ENCODE assay signal across 13 cellular contexts in genomic region chr17:49456172-49456965, GRCh38. TPM values are rescaled to one million over a fixed set of nuclear protein-coding genes. Genes with fewer than 3 reads are reported as not detected.
DNase-seq lines count a peak whose midpoint lies in the region; ATAC-seq and TF ChIP-seq lines count a peak whose summit lies in the region.
"Had no signal": no experiment of that assay in that cellular context is flagged by ENCODE, and none has a peak within 500 bp of the region (broad histone marks: within the 10 kb centered on the region; RNA-seq: fewer than 3 reads in every experiment).

No MANE protein-coding gene starts in this region.

- intact Hi-C loops in left cardiac atrium (cut with DNase I) (no loop called here), Right ventricle myocardium inferior (cut with DNase I) (no loop called here), testis (cut with DNase I; ENCODE audit: low total_unique reads) (no loop called here)

- TF ChIP-seq POLR2A in testis (IDR thresholded peaks at IDR 0.05): no peak

- H3K36me3 ChIP-seq in SJCRH30: no peaks in the 10 kb centered on the region
- H3K36me3 ChIP-seq in testis (ENCODE audit: low read depth, missing control alignments): no peaks in the 10 kb centered on the region
- H3K36me3 ChIP-seq: BE2C, prostate gland, vagina had no signal

- H3K27ac ChIP-seq in SJCRH30 (no peak overlapping the region), testis (no peak overlapping the region)
- H3K27ac ChIP-seq: prostate gland, vagina had no signal

- 30 to 40% methylated on average over 5 of the region's 5 CpGs for WGBS in testis, 2 donors

- no peak overlapping the region for H3K4me3 ChIP-seq in SJCRH30
- H3K4me3 ChIP-seq in fibroblast of pulmonary artery (replicated peaks; ENCODE audit: low read depth, low read length): no peak overlapping the region
- H3K4me3 ChIP-seq in testis: no peak overlapping the region
- H3K4me3 ChIP-seq: prostate gland, vagina had no signal

- H3K4me1 ChIP-seq in SJCRH30: peaks cover 44% of the 10 kb centered on the region
- H3K4me1 ChIP-seq in testis: no peaks in the 10 kb centered on the region
- H3K4me1 ChIP-seq: BE2C, prostate gland, vagina had no signal

- ATAC-seq in left cardiac atrium (peak in 1 of 2 donors; percentile 68), Right ventricle myocardium inferior (no peak), GM21786 (IDR thresholded peaks at IDR 0.05; ENCODE audit: unreplicated experiment) (no peak)

- TF ChIP-seq CTCF in fibroblast of pulmonary artery (IDR thresholded peaks at IDR 0.05; ENCODE audit: low read length, missing control alignments) (no peak), testis (IDR thresholded peaks at IDR 0.05) (no peak)

- H3K9me3 ChIP-seq in SJCRH30 (replicated peaks): no peaks in the 10 kb centered on the region
- no peaks in the 10 kb centered on the region for H3K9me3 ChIP-seq in testis
- H3K9me3 ChIP-seq: BE2C, prostate gland, vagina had no signal

- no peaks in the 10 kb centered on the region for H3K27me3 ChIP-seq in SJCRH30
- H3K27me3 ChIP-seq in testis: no peaks in the 10 kb centered on the region
- H3K27me3 ChIP-seq: BE2C, vagina had no signal

- DNase-seq in left cardiac atrium: peak; percentile 43
- DNase-seq in Right ventricle myocardium inferior (ENCODE audit: missing footprints): no peak
- peak; percentile 57 to 74 for DNase-seq in SJCRH30
- DNase-seq in fibroblast of pulmonary artery (ENCODE audit: low read depth): peak; percentile 91
- peak; percentile 52 for DNase-seq in testis
- no peak for DNase-seq in activated naive CD4-positive, alpha-beta T cell treated with anti-CD3 and anti-CD28 coated beads, Interleukin-2, amount 50 U/mL, for 16 hours
- DNase-seq in stimulated activated naive CD4-positive, alpha-beta T cell (lab: John Stamatoyannopoulos, UW): no peak
- DNase-seq: activated B cell treated with CpG ODN at 0.5 μM for 24 hours, BE2C, NCI-H1417 had no signal

RNA-seq across cellular contexts. Expression of gene NGFR, which starts 38.7 kb away (rescaled TPM):
- 10 to 100 TPM; 13.7 to 31.1 TPM for total RNA-seq in left cardiac atrium
- total RNA-seq in Right ventricle myocardium inferior: 10.0 TPM
- 104 and 105 TPM in 2 replicates for total RNA-seq in SJCRH30 (2014; rRNA removed; shearing (Covaris generic))
- total RNA-seq in testis: 10 to 100 TPM; 11.3 to 20.6 TPM
- 21.5 TPM for polyA plus RNA-seq in testis (ENCODE audit: insufficient read depth, low read depth, low replicate concordance)

RNA-seq across cellular contexts. Expression of gene PHB1, which starts 41.7 kb away (rescaled TPM):
- total RNA-seq in left cardiac atrium (100 to 1,000 TPM; 203 to 215 TPM), Right ventricle myocardium inferior (233 TPM), testis (100 to 1,000 TPM in 1 of 2 donors, 10 to 100 TPM in 1; 69.1 to 103 TPM)
- total RNA-seq in SJCRH30 (2014; rRNA removed; shearing (Covaris generic)): 240 and 249 TPM in 2 replicates
- 95.1 TPM for polyA plus RNA-seq in testis (ENCODE audit: insufficient read depth, low read depth, low replicate concordance)

Comparison
In these comparisons a context has a peak if more than half of its experiments do, and no peak if none do; other contexts are left out.
1. DNase-seq: peak in left cardiac atrium (single experiment), SJCRH30 (2 of 2), fibroblast of pulmonary artery (single experiment) and testis (single experiment); none in Right ventricle myocardium inferior (single experiment), activated naive CD4-positive, alpha-beta T cell treated with anti-CD3 and anti-CD28 coated beads, Interleukin-2, amount 50 U/mL, for 16 hours (single experiment) and stimulated activated naive CD4-positive, alpha-beta T cell (0 of 6).